1 cellular context compared by ENCODE assay signal in genomic region chr1:17438176-17438976, GRCh38.
A peak's percentile ranks its signal among the peaks of the same experiment; 100 is the strongest.
TF ChIP-seq lines count a peak whose summit lies in the region.

No MANE protein-coding gene starts in this region.

TF ChIP-seq in HepG2, 621 proteins besides CTCF, POLR2A, EP300 and RAD21 (continued from another document and continues in another):
- TF ChIP-seq ZFP91 (CRISPR knock-in tag; IDR thresholded peaks at IDR 0.05; ENCODE audit: borderline replicate concordance) (peak; percentile 64; the same call in 1 of the 2 replicates), TFDP2 (CRISPR knock-in tag; IDR thresholded peaks at IDR 0.05) (0 out of 2 replicates have a peak, but pooled peaks have one; percentile 14), ASH2L (IDR thresholded peaks at IDR 0.05; ENCODE audit: insufficient read length, low read depth, low read length) (peak; percentile 38), YY1 (IDR thresholded peaks at IDR 0.05; ENCODE audit: insufficient read depth, insufficient replicate concordance, low read depth, low read length) (no peak), ZNF784 (CRISPR knock-in tag; IDR thresholded peaks at IDR 0.05; ENCODE audit: borderline replicate concordance) (no peak), THAP9 (CRISPR knock-in tag; IDR thresholded peaks at IDR 0.05; ENCODE audit: borderline replicate concordance) (no peak), ZNF142 (CRISPR knock-in tag; IDR thresholded peaks at IDR 0.05) (no peak), TAF15 (IDR thresholded peaks at IDR 0.05; ENCODE audit: low read depth, low read length, poor library complexity, severe bottlenecking) (no peak), ZNF660 (CRISPR knock-in tag; IDR thresholded peaks at IDR 0.05; ENCODE audit: borderline replicate concordance, low read depth) (no peak), NR3C1 (CRISPR knock-in tag; IDR thresholded peaks at IDR 0.05) (no peak), REPIN1 (CRISPR knock-in tag; IDR thresholded peaks at IDR 0.05; ENCODE audit: borderline replicate concordance, low read depth) (no peak), SRSF4 (IDR thresholded peaks at IDR 0.05; ENCODE audit: low read depth, low read length, poor library complexity, severe bottlenecking) (no peak), MYNN (CRISPR knock-in tag; IDR thresholded peaks at IDR 0.05; ENCODE audit: low read depth) (0 out of 2 replicates have a peak, but pooled peaks have one; percentile 31), THAP11 (CRISPR knock-in tag; IDR thresholded peaks at IDR 0.05) (0 out of 2 replicates have a peak, but pooled peaks have one; percentile 18), AHDC1 (CRISPR knock-in tag; IDR thresholded peaks at IDR 0.05; ENCODE audit: borderline replicate concordance) (no peak), ZFP41 (CRISPR knock-in tag; IDR thresholded peaks at IDR 0.05; ENCODE audit: borderline replicate concordance) (no peak), HIC2 (CRISPR knock-in tag; IDR thresholded peaks at IDR 0.05; ENCODE audit: low read depth) (0 out of 2 replicates have a peak, but pooled peaks have one; percentile 15), AGO2 (optimal IDR thresholded peaks at IDR 0.05; ENCODE audit: low read depth, low read length) (peak; percentile 64), ZNF777 (CRISPR knock-in tag; IDR thresholded peaks at IDR 0.05) (peak; percentile 97), ZHX2 (IDR thresholded peaks at IDR 0.05; ENCODE audit: low read depth) (no peak), ZHX2 (CRISPR knock-in tag; IDR thresholded peaks at IDR 0.05; ENCODE audit: borderline replicate concordance) (no peak), HNRNPLL (IDR thresholded peaks at IDR 0.05; ENCODE audit: low read depth, low read length, poor library complexity, severe bottlenecking) (peak; percentile 43), ZNF12 (CRISPR knock-in tag; IDR thresholded peaks at IDR 0.05) (no peak), TOPORS (CRISPR knock-in tag; IDR thresholded peaks at IDR 0.05) (peak; percentile 48; the same call in 1 of the 2 replicates)
